In genomic region chr2:111039984-111040383, GRCh38 we compare ENCODE assay signal across 23 cellular contexts.
A peak's percentile ranks its signal among the peaks of the same experiment; 100 is the strongest.
DNase-seq lines count a peak whose midpoint lies in the region; ATAC-seq, FAIRE-seq and TF ChIP-seq lines count a peak whose summit lies in the region.
"Had no signal": no experiment of that assay in that cellular context is flagged by ENCODE, and none has a peak within 500 bp of the region (broad histone marks: within the 10 kb centered on the region; RNA-seq: fewer than 3 reads in every experiment).

No MANE protein-coding gene starts in this region.

- H3K4me1 ChIP-seq in OCI-LY7 (ENCODE audit: insufficient read depth, low read length, poor library complexity, severe bottlenecking): peaks cover 83% of the 10 kb centered on the region
- H3K4me1 ChIP-seq in neuronal stem cell (ENCODE audit: control insufficient read depth in 2 of 2, insufficient read depth in 1 of 2, low read depth in 1 of 2, low read length in 2 of 2): peaks cover 2 to 14% of the 10 kb centered on the region in 2 donors
- H3K4me1 ChIP-seq: A549 had no signal

- no peaks in the 10 kb centered on the region for H3K79me1 ChIP-seq in neuronal stem cell (ENCODE audit: low read depth, low read length)

- H3K4me3 Mint-ChIP-seq in glutamatergic neuron (ENCODE audit: unreplicated experiment) (no peak overlapping the region), MCF 10A (ENCODE audit: unreplicated experiment) (no peak overlapping the region)
- H3K4me3 Mint-ChIP-seq: CD8-positive, alpha-beta T cell; HFFc6; IgD-negative memory B cell had no signal

- H3K27me3 ChIP-seq in neuronal stem cell (ENCODE audit: control insufficient read depth in 3 of 3, insufficient read depth in 3 of 3, low read depth in 1 of 3, low read length in 3 of 3): peaks cover 0 to 4% (median 0%) of the 10 kb centered on the region in 3 experiments
- H3K27me3 ChIP-seq: BLaER1 treated with 17β-estradiol and CSF1 and Interleukin-3, amounts not matched to agents 10 nM and 100 nM had no signal

- H3K4me2 ChIP-seq in OCI-LY7 (ENCODE audit: low read length): peak overlapping the region; percentile 70
- no peak overlapping the region for H3K4me2 ChIP-seq in neuronal stem cell (ENCODE audit: insufficient read depth, low read length, poor library complexity, severe bottlenecking)
- H3K4me2 ChIP-seq: A549 had no signal

- H3K36me3 ChIP-seq in OCI-LY7 (ENCODE audit: insufficient read depth, low read length) (no peaks in the 10 kb centered on the region), neuronal stem cell (replicated peaks in 1 of 2; ENCODE audit: control insufficient read depth in 2 of 2, insufficient read depth in 2 of 2, low read length in 2 of 2) (no peaks in the 10 kb centered on the region)
- H3K36me3 ChIP-seq: BLaER1 treated with 17β-estradiol and CSF1 and Interleukin-3, amounts not matched to agents 10 nM and 100 nM had no signal

- no peaks in the 10 kb centered on the region for H4K20me1 ChIP-seq in OCI-LY7 (ENCODE audit: insufficient read depth, low read length)
- H4K20me1 ChIP-seq: BLaER1 treated with 17β-estradiol and CSF1 and Interleukin-3, amounts not matched to agents 10 nM and 100 nM had no signal

- no peak for ATAC-seq in GM19397 (IDR thresholded peaks at IDR 0.05; ENCODE audit: unreplicated experiment)
- ATAC-seq: A549; CD8-positive, alpha-beta T cell; GM12878; HCT116; HepG2 had no signal

- H2BK12ac ChIP-seq in neuronal stem cell (ENCODE audit: low read length): no peak overlapping the region

- H3K36me3 Mint-ChIP-seq in glutamatergic neuron (ENCODE audit: unreplicated experiment): peaks cover 3% of the 10 kb centered on the region
- H3K36me3 Mint-ChIP-seq in MCF 10A (ENCODE audit: insufficient read depth, unreplicated experiment): peaks cover 9% of the 10 kb centered on the region
- H3K36me3 Mint-ChIP-seq: CD8-positive, alpha-beta T cell; IgD-negative memory B cell had no signal

- H3K9ac ChIP-seq in neuronal stem cell (ENCODE audit: low read depth, low read length, poor library complexity): no peak overlapping the region
- H3K9ac ChIP-seq: BLaER1 treated with 17β-estradiol and CSF1 and Interleukin-3, amounts not matched to agents 10 nM and 100 nM had no signal

- BruUV-seq in OCI-LY7 (replicated peaks; lab: Mats Ljungman, UMichigan) (no TSS peak), MCF 10A (replicated peaks; lab: Mats Ljungman, UMichigan) (no TSS peak)

- no peaks in the 10 kb centered on the region for H3K9me2 ChIP-seq in OCI-LY7 (ENCODE audit: insufficient read depth, low read length)

- CTCF ChIA-PET in OCI-LY7 (lab: Charles Lee; ENCODE audit: unreplicated experiment) (interaction anchor here (0.6 kb wide), 1 partner anchor 17 kb away, joined by 4 read pairs; no protein-coding TSS in a partner anchor), MCF 10A (lab: Yijun Ruan, JAX) (no interaction called here)

- no peak overlapping the region for H4K91ac ChIP-seq in neuronal stem cell (ENCODE audit: low read depth, low read length, poor library complexity)

- peak overlapping the region; percentile 56 for H3K27ac ChIP-seq in OCI-LY7 (ENCODE audit: low read depth, low read length, poor library complexity, severe bottlenecking)
- H3K27ac ChIP-seq in neuronal stem cell (replicated peaks; ENCODE audit: low read length): no peak overlapping the region
- H3K27ac ChIP-seq: A549; BLaER1 treated with 17β-estradiol and CSF1 and Interleukin-3, amounts not matched to agents 10 nM and 100 nM had no signal

- H3K9me3 Mint-ChIP-seq in glutamatergic neuron (ENCODE audit: unreplicated experiment) (peaks cover 10% of the 10 kb centered on the region), MCF 10A (ENCODE audit: unreplicated experiment) (no peaks in the 10 kb centered on the region)
- H3K9me3 Mint-ChIP-seq: CD8-positive, alpha-beta T cell; HFFc6 had no signal

- WGBS in neuronal stem cell (ENCODE audit: extremely low coverage in 2 of 2, insufficient read length in 2 of 2, insufficient replicate concordance in 1 of 2), 2 donors: no CpG with 5 or more reads among the region's 3 CpGs

- H3K23ac ChIP-seq in neuronal stem cell (ENCODE audit: low read depth, low read length, poor library complexity): no peak overlapping the region

- H3K27me3 Mint-ChIP-seq in glutamatergic neuron (ENCODE audit: unreplicated experiment): peaks cover 9% of the 10 kb centered on the region
- peaks cover 62% of the 10 kb centered on the region for H3K27me3 Mint-ChIP-seq in MCF 10A (ENCODE audit: insufficient read depth, unreplicated experiment)

- no peak overlapping the region for H2AK5ac ChIP-seq in neuronal stem cell (ENCODE audit: low read depth, low read length)

- H2BK5ac ChIP-seq in neuronal stem cell (ENCODE audit: low read length): peak overlapping the region; percentile 9

- no peak overlapping the region for H3K18ac ChIP-seq in neuronal stem cell (ENCODE audit: low read length)

- DNase-seq in GM18507 (ENCODE audit: extremely low spot score, insufficient read length, low read depth): no peak
- DNase-seq in OCI-LY7 (ENCODE audit: low spot score): peak; percentile 70
- DNase-seq in glutamatergic neuron: peak; percentile 42
- no peak for DNase-seq in neuronal stem cell (ENCODE audit: low spot score)
- no peak for DNase-seq in AG20443 (ENCODE audit: low spot score)
- no peak for DNase-seq in MCF 10A (ENCODE audit: unreplicated experiment)
- DNase-seq: DMS 273 treated with DMSO at 0.1 percent for 48 hours, DMS53, DND-41, EL, GOT3, H7, HFFc6, KBM-7 had no signal

- H2AFZ ChIP-seq in OCI-LY7 (ENCODE audit: low read length) (peak overlapping the region; percentile 70; the same call in 1 of the 2 replicates), neuronal stem cell (ENCODE audit: low read length) (no peak overlapping the region)

- H3K79me2 ChIP-seq in OCI-LY7 (ENCODE audit: insufficient read depth, low read depth, low read length): no peaks in the 10 kb centered on the region

- FAIRE-seq in GM18507 (lab: Jason Lieb, UNC): peak; percentile 48
- FAIRE-seq: A549, GM12878, GM19239, HepG2 had no signal

- H2BK120ac ChIP-seq in neuronal stem cell (ENCODE audit: low read depth, low read length): no peak overlapping the region

- H3K27ac Mint-ChIP-seq in glutamatergic neuron (ENCODE audit: unreplicated experiment) (no peak overlapping the region), MCF 10A (ENCODE audit: low read depth, unreplicated experiment) (no peak overlapping the region)
- H3K27ac Mint-ChIP-seq: CD8-positive, alpha-beta T cell; HFFc6; IgD-negative memory B cell had no signal

- H3K9me3 ChIP-seq in OCI-LY7 (ENCODE audit: low read length) (no peaks in the 10 kb centered on the region), neuronal stem cell (replicated peaks in 1 of 2; ENCODE audit: control insufficient read depth in 2 of 2, insufficient read depth in 1 of 2, low read depth in 1 of 2, low read length in 2 of 2) (no peaks in the 10 kb centered on the region)
- H3K9me3 ChIP-seq: A549; BLaER1 treated with 17β-estradiol and CSF1 and Interleukin-3, amounts not matched to agents 10 nM and 100 nM had no signal

- H3K4me1 Mint-ChIP-seq in glutamatergic neuron (ENCODE audit: low read depth, unreplicated experiment): peaks cover 19% of the 10 kb centered on the region
- H3K4me1 Mint-ChIP-seq in MCF 10A (ENCODE audit: insufficient read depth, unreplicated experiment): no peaks in the 10 kb centered on the region

- POLR2A ChIA-PET in OCI-LY7 (lab: Charles Lee): interaction anchor here (0.9 to 2.5 kb wide), 6 partner anchors 9 to 365 kb away, joined by 3 to 13 read pairs (median 4); no protein-coding TSS in a partner anchor
- POLR2A ChIA-PET in MCF 10A (lab: Yijun Ruan, JAX): interaction anchor here (0.6 to 1.5 kb wide), 2 partner anchors 11 to 17 kb away, joined by 3 to 5 read pairs; no protein-coding TSS in a partner anchor

- no peak overlapping the region for H3K14ac ChIP-seq in neuronal stem cell (ENCODE audit: low read length)

- H2BK15ac ChIP-seq in neuronal stem cell (ENCODE audit: low read length): no peak overlapping the region

- intact Hi-C loops in OCI-LY7 (cut with micrococcal nuclease; ENCODE audit: unreplicated experiment): loop anchor here (10.0 kb wide), 1 partner anchor 635 kb away; no protein-coding TSS in a partner anchor
- intact Hi-C loops in MCF 10A (cut with micrococcal nuclease): no loop called here

- H4K8ac ChIP-seq in neuronal stem cell (ENCODE audit: low read depth, low read length): no peak overlapping the region

- peak overlapping the region; percentile 15 for H3K4me3 ChIP-seq in OCI-LY7 (ENCODE audit: low read depth, low read length, poor library complexity, severe bottlenecking)
- no peak overlapping the region for H3K4me3 ChIP-seq in neuronal stem cell (ENCODE audit: low read length in 2 of 2)
- H3K4me3 ChIP-seq: A549; BLaER1 treated with 17β-estradiol and CSF1 and Interleukin-3, amounts not matched to agents 10 nM and 100 nM; GM12878 had no signal

- no peak for TF ChIP-seq CTCF in OCI-LY7 (conservative IDR thresholded peaks at IDR 0.05; ENCODE audit: low read length)
- no peak for TF ChIP-seq CTCF in glutamatergic neuron (IDR thresholded peaks at IDR 0.05; ENCODE audit: partially characterized antibody, unreplicated experiment)
- TF ChIP-seq CTCF in MCF 10A (IDR thresholded peaks at IDR 0.05; ENCODE audit: unreplicated experiment): no peak

- H3K4ac ChIP-seq in neuronal stem cell (ENCODE audit: low read length): no peak overlapping the region

Comparison
In these comparisons a context has a peak if more than half of its experiments do, and no peak if none do; other contexts are left out.
1. DNase-seq: peak in OCI-LY7 (single experiment) and glutamatergic neuron (single experiment); none in GM18507 (single experiment), neuronal stem cell (single experiment), AG20443 (single experiment) and MCF 10A (single experiment).